18 cellular contexts compared by ENCODE assay signal in genomic region chr16:23394141-23394540, GRCh38.
"Had no signal": no experiment of that assay in that cellular context is flagged by ENCODE, and none has a peak within 500 bp of the region (broad histone marks: within the 10 kb centered on the region; RNA-seq: fewer than 3 reads in every experiment).

No MANE protein-coding gene starts in this region.

- H3K36me3 ChIP-seq: ovary had no signal

- H3K9me3 Mint-ChIP-seq: activated naive CD4-positive, alpha-beta T cell treated with anti-CD3 and anti-CD28 coated beads, Interleukin-2, amount 50 U/mL, for 24 hours; dendritic cell treated with granulocyte-macrophage colony-stimulating factor and Interleukin-4, amounts not matched to agents 40 ng/mL and 50 ng/mL, for 4 days; naive thymus-derived CD8-positive, alpha-beta T cell had no signal

- H3K4me3 Mint-ChIP-seq: activated naive CD4-positive, alpha-beta T cell treated with anti-CD3 and anti-CD28 coated beads, Interleukin-2, amount 50 U/mL, for 24 hours; dendritic cell treated with granulocyte-macrophage colony-stimulating factor and Interleukin-4, amounts not matched to agents 40 ng/mL and 50 ng/mL, for 4 days; naive thymus-derived CD8-positive, alpha-beta T cell had no signal

- H3K9me3 ChIP-seq: adrenal gland, ovary, tibial nerve had no signal

- H3K4me1 Mint-ChIP-seq: activated naive CD4-positive, alpha-beta T cell treated with anti-CD3 and anti-CD28 coated beads, Interleukin-2, amount 50 U/mL, for 24 hours; naive thymus-derived CD8-positive, alpha-beta T cell had no signal

- H3K4me3 ChIP-seq: adrenal gland, ovary, tibial nerve had no signal

- H3K27me3 Mint-ChIP-seq: activated naive CD4-positive, alpha-beta T cell treated with anti-CD3 and anti-CD28 coated beads, Interleukin-2, amount 50 U/mL, for 24 hours; dendritic cell treated with granulocyte-macrophage colony-stimulating factor and Interleukin-4, amounts not matched to agents 40 ng/mL and 50 ng/mL, for 4 days; naive thymus-derived CD8-positive, alpha-beta T cell had no signal

- H3K27me3 ChIP-seq: adrenal gland, foreskin keratinocyte, ovary, tibial nerve had no signal

- H3K27ac Mint-ChIP-seq: activated naive CD4-positive, alpha-beta T cell treated with anti-CD3 and anti-CD28 coated beads, Interleukin-2, amount 50 U/mL, for 24 hours; dendritic cell treated with granulocyte-macrophage colony-stimulating factor and Interleukin-4, amounts not matched to agents 40 ng/mL and 50 ng/mL, for 4 days; naive thymus-derived CD8-positive, alpha-beta T cell had no signal

- H3K27ac ChIP-seq: epithelial cell of prostate, foreskin keratinocyte, ovary, WERI-Rb-1 had no signal

- DNase-seq: activated CD4-positive, alpha-beta T cell treated with anti-CD3 and anti-CD28 coated beads, Interleukin-2, amount 50 U/mL, for 48 hours; activated gamma-delta T cell; adrenal gland; foreskin keratinocyte; head of caudate nucleus; mesendoderm; naive thymus-derived CD8-positive, alpha-beta T cell; ovary; stimulated activated CD4-positive, alpha-beta T cell treated with anti-CD3 and anti-CD28 coated beads, Interleukin-12 subunit alpha, Interleukin-12 subunit beta, amount 100 ng/mL, for 4 hours; stimulated activated CD4-positive, alpha-beta T cell treated with anti-CD3 and anti-CD28 coated beads, Interleukin-1b, Interleukin-23, amount 100 ng/mL, for 48 hours; stimulated activated CD8-positive, alpha-beta memory T cell treated with anti-CD3 and anti-CD28 coated beads, Interleukin-4, amount 100 ng/mL, for 48 hours; stimulated activated naive CD4-positive, alpha-beta T cell; T-helper 2 cell; WERI-Rb-1 had no signal

- H3K4me1 ChIP-seq: foreskin keratinocyte, tibial nerve had no signal

- ATAC-seq: foreskin keratinocyte; naive thymus-derived CD8-positive, alpha-beta T cell had no signal
